In genomic region chr12:32561931-32562341, GRCh38 we compare ENCODE assay signal across 15 cellular contexts.
DNase-seq lines count a peak whose midpoint lies in the region; ATAC-seq, FAIRE-seq and TF ChIP-seq lines count a peak whose summit lies in the region.
"Had no signal": no experiment of that assay in that cellular context is flagged by ENCODE, and none has a peak within 500 bp of the region (broad histone marks: within the 10 kb centered on the region; RNA-seq: fewer than 3 reads in every experiment).

No MANE protein-coding gene starts in this region.

- H3K27ac Mint-ChIP-seq in brain (peak overlapping the region in 4 of 5 experiments; percentile 37 to 94 (median 85)), T-helper 17 cell (no peak overlapping the region)
- H3K27ac Mint-ChIP-seq: activated naive CD4-positive, alpha-beta T cell treated with anti-CD3 and anti-CD28 coated beads, Interleukin-2, amount 50 U/mL, for 24 hours had no signal

- peaks cover 5 to 13% of the 10 kb centered on the region in 2 experiments; a peak in 4 of 5 replicates for H3K36me3 ChIP-seq in HepG2 (replicated peaks in 1 of 2; ENCODE audit: control insufficient read depth in 1 of 2, insufficient read depth in 2 of 2, low read length in 2 of 2)
- no peaks in the 10 kb centered on the region for H3K36me3 ChIP-seq in small intestine (ENCODE audit: control insufficient read depth in 2 of 2, insufficient read depth in 2 of 2, low read length in 2 of 2)
- H3K36me3 ChIP-seq: prostate gland had no signal

- H3K9me3 ChIP-seq in HepG2 (ENCODE audit: low read length): no peaks in the 10 kb centered on the region
- H3K9me3 ChIP-seq in small intestine (ENCODE audit: control insufficient read depth, low read depth): no peaks in the 10 kb centered on the region
- H3K9me3 ChIP-seq in T-helper 17 cell (ENCODE audit: control insufficient read depth, low read length, poor library complexity, severe bottlenecking): no peaks in the 10 kb centered on the region
- H3K9me3 ChIP-seq: prostate gland had no signal

- H3K4me3 Mint-ChIP-seq in brain (peak overlapping the region in 4 of 5 experiments; percentile 15 to 68 (median 50)), T-helper 17 cell (no peak overlapping the region)
- H3K4me3 Mint-ChIP-seq: activated naive CD4-positive, alpha-beta T cell treated with anti-CD3 and anti-CD28 coated beads, Interleukin-2, amount 50 U/mL, for 24 hours had no signal

- H2AFZ ChIP-seq in HepG2 (ENCODE audit: low read length): no peak overlapping the region

- H3K4me1 Mint-ChIP-seq in brain (peaks cover 67% of the 10 kb centered on the region), T-helper 17 cell (no peaks in the 10 kb centered on the region)
- H3K4me1 Mint-ChIP-seq: activated naive CD4-positive, alpha-beta T cell treated with anti-CD3 and anti-CD28 coated beads, Interleukin-2, amount 50 U/mL, for 24 hours had no signal

- ATAC-seq in HepG2 (peak; percentile 90), T-helper 17 cell (no peak), HG02973 (IDR thresholded peaks at IDR 0.05; ENCODE audit: unreplicated experiment) (no peak)

- no peak for TF ChIP-seq RAD21 in HepG2 (CRISPR knock-in tag; IDR thresholded peaks at IDR 0.05)

- H3K27ac ChIP-seq in HepG2 (ENCODE audit: extremely low read length, insufficient read depth, low read length): peak overlapping the region; percentile 76
- H3K27ac ChIP-seq in small intestine (ENCODE audit: low read depth in 1 of 2, low read length in 1 of 2): peak overlapping the region; percentile 8 to 84

- in situ Hi-C loops in HepG2 (cut with HindIII; ENCODE audit: extremely low pct_ligation_motif_present, low pct_unique_long_range_greater_than_20kb): no loop called here

- no TSS peak for BruUV-seq in HepG2 (replicated peaks; lab: Mats Ljungman, UMichigan)

- no peaks in the 10 kb centered on the region for H4K20me1 ChIP-seq in HepG2 (ENCODE audit: insufficient read depth, low read length)

- peak; percentile 35 for DNase-seq in HT-29 (ENCODE audit: low spot score)
- DNase-seq in HepG2 (ENCODE audit: low spot score): peak; percentile 34
- no peak for DNase-seq in small intestine
- DNase-seq in NCI-H526 treated with DMSO at 0.1 percent for 48 hours (lab: John Stamatoyannopoulos, UW): no peak
- no peak for DNase-seq in T-helper 17 cell
- no peak for DNase-seq in activated T-cell treated with anti-CD3 and anti-CD28 coated beads for 4 hours
- DNase-seq: activated CD4-positive, alpha-beta T cell treated with anti-CD3 and anti-CD28 coated beads for 48 hours; effector CD8-positive, alpha-beta T cell; KG1; NCI-H226 had no signal

- H3K79me2 ChIP-seq in HepG2 (ENCODE audit: insufficient read depth, low read length): peaks cover 5% of the 10 kb centered on the region

- CTCF ChIA-PET in HepG2 (lab: Yijun Ruan, JAX; ENCODE audit: low intra/inter-chr PET ratio, low total read pairs): no interaction called here

- peak overlapping the region; percentile 38 for H3K9ac ChIP-seq in HepG2 (ENCODE audit: insufficient read depth, low read depth, low read length)

- H3K27me3 ChIP-seq in HepG2 (ENCODE audit: control insufficient read depth in 1 of 2, insufficient read depth in 2 of 2, low read length in 2 of 2): no peaks in the 10 kb centered on the region
- H3K27me3 ChIP-seq in small intestine (ENCODE audit: control insufficient read depth in 2 of 2, insufficient read depth in 2 of 2, low read length in 2 of 2): no peaks in the 10 kb centered on the region

- peaks cover 62% of the 10 kb centered on the region for H3K4me1 ChIP-seq in HepG2 (ENCODE audit: insufficient read depth, low read length)
- peaks cover 0 to 3% of the 10 kb centered on the region in 2 donors for H3K4me1 ChIP-seq in small intestine (ENCODE audit: control insufficient read depth in 2 of 2, insufficient read depth in 1 of 2, low read depth in 1 of 2, low read length in 1 of 2)
- H3K4me1 ChIP-seq: prostate gland had no signal

- POLR2A ChIA-PET in HepG2 (lab: Yijun Ruan, JAX): no interaction called here

- H3K4me2 ChIP-seq in HepG2 (ENCODE audit: low read depth, low read length): peak overlapping the region; percentile 46; the same call in 1 of the 2 replicates

- no peak for TF ChIP-seq POLR2A in HepG2 (IDR thresholded peaks at IDR 0.05; ENCODE audit: insufficient read depth in 1 of 2, low read depth in 2 of 2, low read length in 2 of 2)

- peaks cover 3 to 33% (median 15%) of the 10 kb centered on the region in 5 experiments for H3K9me3 Mint-ChIP-seq in brain
- H3K9me3 Mint-ChIP-seq: activated naive CD4-positive, alpha-beta T cell treated with anti-CD3 and anti-CD28 coated beads, Interleukin-2, amount 50 U/mL, for 24 hours had no signal

- FAIRE-seq in HepG2 (lab: Jason Lieb, UNC): peak; percentile 44
- no peak for FAIRE-seq in small intestine (lab: Jason Lieb, UNC)
- FAIRE-seq: islet of Langerhans had no signal

- WGBS in HepG2 (ENCODE audit: low lambda C conversion rate): 66% methylated on average over 11 of the region's 11 CpGs
- WGBS in small intestine, 3 donors: 65 to 88% (median 82%) methylated on average over 11 of the region's 11 CpGs

- TF ChIP-seq CTCF in brain (conservative IDR thresholded peaks at IDR 0.05): no peak
- no peak for TF ChIP-seq CTCF in HepG2 (CRISPR knock-in tag; IDR thresholded peaks at IDR 0.05)

- H3K27me3 Mint-ChIP-seq in brain (peaks cover 4% of the 10 kb centered on the region), T-helper 17 cell (peaks cover 4% of the 10 kb centered on the region)
- H3K27me3 Mint-ChIP-seq: activated naive CD4-positive, alpha-beta T cell treated with anti-CD3 and anti-CD28 coated beads, Interleukin-2, amount 50 U/mL, for 24 hours had no signal

- intact Hi-C loops in HepG2 (cut with micrococcal nuclease; ENCODE audit: unreplicated experiment): no loop called here

- H3K4me3 ChIP-seq in HepG2 (replicated peaks in 1 of 3; ENCODE audit: insufficient read depth in 1 of 3, low read depth in 2 of 3, low read length in 3 of 3) (no peak overlapping the region; a peak in 1 of 6 replicates), small intestine (ENCODE audit: low read depth in 1 of 2, low read length in 2 of 2) (no peak overlapping the region)
- H3K4me3 ChIP-seq: prostate gland had no signal

- H3K36me3 Mint-ChIP-seq in brain (peaks cover 74% of the 10 kb centered on the region), T-helper 17 cell (ENCODE audit: low read depth) (no peaks in the 10 kb centered on the region)
- H3K36me3 Mint-ChIP-seq: activated naive CD4-positive, alpha-beta T cell treated with anti-CD3 and anti-CD28 coated beads, Interleukin-2, amount 50 U/mL, for 24 hours had no signal

- TF ChIP-seq EP300 in HepG2 (IDR thresholded peaks at IDR 0.05; ENCODE audit: low read depth in 2 of 2, low read length in 2 of 2) (no peak), HepG2 (CRISPR knock-in tag; IDR thresholded peaks at IDR 0.05; ENCODE audit: borderline replicate concordance) (no peak)

TF ChIP-seq in HepG2, 621 proteins besides CTCF, POLR2A, EP300 and RAD21 (continues in another document):
- TF ChIP-seq ZNF530 (CRISPR knock-in tag; IDR thresholded peaks at IDR 0.05; ENCODE audit: low read depth): no peak
- TF ChIP-seq CSRNP1 (CRISPR knock-in tag; IDR thresholded peaks at IDR 0.05): no peak
- TF ChIP-seq LBX2 (CRISPR knock-in tag; IDR thresholded peaks at IDR 0.05; ENCODE audit: borderline replicate concordance): no peak
- TF ChIP-seq SAP130 (CRISPR knock-in tag; IDR thresholded peaks at IDR 0.05; ENCODE audit: low read depth): peak; percentile 14; the same call in 1 of the 2 replicates
- peak; percentile 44; the same call in 1 of the 2 replicates for TF ChIP-seq ZBTB38 (CRISPR knock-in tag; IDR thresholded peaks at IDR 0.05)
- no peak for TF ChIP-seq SOX13 (IDR thresholded peaks at IDR 0.05)
- no peak for TF ChIP-seq SOX13 (CRISPR knock-in tag; conservative IDR thresholded peaks at IDR 0.05 in 1 of 2, IDR thresholded peaks at IDR 0.05 in 1 of 2)
- no peak for TF ChIP-seq ZBTB34 (CRISPR knock-in tag; IDR thresholded peaks at IDR 0.05)
- no peak for TF ChIP-seq ZNF605 (CRISPR knock-in tag; IDR thresholded peaks at IDR 0.05)
- TF ChIP-seq KDM6A (CRISPR knock-in tag; IDR thresholded peaks at IDR 0.05; ENCODE audit: low read depth): no peak
- no peak for TF ChIP-seq FOXM1 (CRISPR knock-in tag; IDR thresholded peaks at IDR 0.05)
- no peak for TF ChIP-seq ZNF678 (CRISPR knock-in tag; IDR thresholded peaks at IDR 0.05)
- TF ChIP-seq ARHGAP35 (CRISPR knock-in tag; IDR thresholded peaks at IDR 0.05; ENCODE audit: borderline replicate concordance): no peak
- TF ChIP-seq ERF (CRISPR knock-in tag; IDR thresholded peaks at IDR 0.05): 0 out of 2 replicates have a peak, but pooled peaks have one; percentile 20
- no peak for TF ChIP-seq GATA4 (IDR thresholded peaks at IDR 0.05; ENCODE audit: borderline replicate concordance, low read depth)
- no peak for TF ChIP-seq ZNF446 (CRISPR knock-in tag; IDR thresholded peaks at IDR 0.05)
- no peak for TF ChIP-seq MXI1 (IDR thresholded peaks at IDR 0.05; ENCODE audit: borderline replicate concordance, low read depth, low read length)

Comparison
In these comparisons a context has a peak if more than half of its experiments do, and no peak if none do; other contexts are left out.
1. DNase-seq: peak in HT-29 (single experiment) and HepG2 (single experiment); none in small intestine (single experiment), NCI-H526 treated with DMSO at 0.1 percent for 48 hours (single experiment), T-helper 17 cell (0 of 3) and activated T-cell treated with anti-CD3 and anti-CD28 coated beads for 4 hours (single experiment).